Comparison of ENCODE assay signal across 8 cellular contexts in genomic region chr19:2944775-2945574, GRCh38. TPM values are rescaled to one million over a fixed set of nuclear protein-coding genes. Genes with fewer than 3 reads are reported as not detected.
A peak's percentile ranks its signal among the peaks of the same experiment; 100 is the strongest.
DNase-seq lines count a peak whose midpoint lies in the region; ATAC-seq, FAIRE-seq and TF ChIP-seq lines count a peak whose summit lies in the region.

TSS of gene ZNF77 (minus strand) at chr19:2944971. CDS start at chr19:2944840, 131 bp downstream.

- H3K36me3 ChIP-seq in keratinocyte (ENCODE audit: control insufficient read depth in 2 of 2, extremely low read depth in 1 of 2, insufficient read depth in 2 of 2, low read length in 2 of 2), result peaks cover 0 to 2% of the 10 kb centered on the region in 2 experiments

- TF ChIP-seq CTCF in AG09319 (IDR thresholded peaks at IDR 0.05; ENCODE audit: low read depth, low read length), result no peak
- no peak for TF ChIP-seq CTCF in chondrocyte (IDR thresholded peaks at IDR 0.05)
- peak in 1 of 3 experiments; percentile 3 for TF ChIP-seq CTCF in keratinocyte (optimal IDR thresholded peaks at IDR 0.05 in 1 of 3, IDR thresholded peaks at IDR 0.05 in 1 of 3, conservative IDR thresholded peaks at IDR 0.05 in 1 of 3; ENCODE audit: extremely low read depth in 1 of 3, insufficient read depth in 2 of 3, low read length in 3 of 3)

- peak within 1 kb of the TSS; percentile 98 for H3K27ac Mint-ChIP-seq in chondrocyte (ENCODE audit: unreplicated experiment)

- peak within 1 kb of the TSS; percentile 96 for H3K4me3 Mint-ChIP-seq in chondrocyte (ENCODE audit: unreplicated experiment)

- H3K36me3 Mint-ChIP-seq in chondrocyte (ENCODE audit: low read depth), result no peaks in the 10 kb centered on the region

- FAIRE-seq in keratinocyte (lab: Jason Lieb, UNC), result peak; percentile 96

- H3K4me2 ChIP-seq in keratinocyte (ENCODE audit: control insufficient read depth, extremely low read depth, insufficient read depth, low read depth, low read length), result peak within 1 kb of the TSS; percentile 92

- H3K9me3 ChIP-seq in keratinocyte (ENCODE audit: control insufficient read depth, low read depth, low read length), result no peaks in the 10 kb centered on the region

- dilution Hi-C loops in keratinocyte (cut with MboI; ENCODE audit: extremely low pct_ligation_motif_present, low sequenced_read_pairs), result no loop called here

- no peaks in the 10 kb centered on the region for H3K27me3 Mint-ChIP-seq in chondrocyte (ENCODE audit: low read depth)

- no peaks in the 10 kb centered on the region for H3K9me1 ChIP-seq in keratinocyte (ENCODE audit: control insufficient read depth, extremely low read depth, insufficient read depth, low read length)

- no peaks in the 10 kb centered on the region for H3K27me3 ChIP-seq in keratinocyte (ENCODE audit: control insufficient read depth, extremely low read depth, insufficient read depth, low read length)

- peak within 1 kb of the TSS; percentile 55 for H3K27ac ChIP-seq in keratinocyte (ENCODE audit: control insufficient read depth, insufficient read depth, low read length)

- H3K4me3 ChIP-seq in keratinocyte (ENCODE audit: control insufficient read depth in 2 of 3, extremely low read depth in 1 of 3, insufficient read depth in 2 of 3, low read depth in 1 of 3, low read length in 3 of 3), result peak within 1 kb of the TSS; percentile 60 to 88 (median 77)

- H2AFZ ChIP-seq in keratinocyte (ENCODE audit: control insufficient read depth, low read length), result peak within 1 kb of the TSS; percentile 78

- H3K79me2 ChIP-seq in keratinocyte (ENCODE audit: control insufficient read depth, insufficient read depth, low read length), result peaks cover 25% of the 10 kb centered on the region

- peak within 1 kb of the TSS; percentile 85 for H3K9ac ChIP-seq in keratinocyte (ENCODE audit: control insufficient read depth, extremely low read depth, insufficient read depth, low read length)

- peaks cover 41% of the 10 kb centered on the region for H3K4me1 Mint-ChIP-seq in chondrocyte (ENCODE audit: low read depth)

- H3K4me1 ChIP-seq in keratinocyte (ENCODE audit: control insufficient read depth, extremely low read depth, insufficient read depth, low read length), result peaks cover 8% of the 10 kb centered on the region

- peak; percentile 99 for DNase-seq in AG09319 (ENCODE audit: extremely low read depth, low read depth)
- peak; percentile 99 to 100 for DNase-seq in NCI-H446 (lab: John Stamatoyannopoulos, UW)
- DNase-seq in activated CD4-positive, alpha-beta T cell treated with anti-CD3 and anti-CD28 coated beads for 1 hour, result peak; percentile 98
- DNase-seq in chondrocyte (ENCODE audit: low spot score), result peak; percentile 99
- DNase-seq in keratinocyte (ENCODE audit: low read depth, low spot score), result peak; percentile 98
- peak; percentile 97 to 99 (median 98) for DNase-seq in stimulated activated CD4-positive, alpha-beta T cell treated with anti-CD3 and anti-CD28 coated beads, Interleukin-12 subunit alpha, Interleukin-12 subunit beta, amount 100 ng/mL, for 48 hours (ENCODE audit: low read depth in 2 of 3, low spot score in 1 of 3)

- ATAC-seq in GM19025 (IDR thresholded peaks at IDR 0.05; ENCODE audit: low read depth, unreplicated experiment) (peak; percentile 95), HG03280 (IDR thresholded peaks at IDR 0.05; ENCODE audit: unreplicated experiment) (peak; percentile 97)

- H3K9me3 Mint-ChIP-seq in chondrocyte (ENCODE audit: low read depth), result no peaks in the 10 kb centered on the region

- no peaks in the 10 kb centered on the region for H4K20me1 ChIP-seq in keratinocyte (ENCODE audit: control insufficient read depth, extremely low read depth, insufficient read depth, low read length)

RNA-seq across cellular contexts. Expression of gene ZNF77, which starts in this region (rescaled TPM):
- total RNA-seq in chondrocyte, result 2.9 to 4.1 TPM (median 3.6 TPM) in 3 replicates
- 4.7 to 6.0 TPM (median 5.2 TPM) in 3 replicates for polyA plus RNA-seq in keratinocyte
- 4.2 TPM for polyA plus RNA-seq in keratinocyte (2011; ENCODE audit: low read depth)
- polyA plus RNA-seq in keratinocyte (2011; cell fraction: cytosol; rRNA removed), result 2.6 and 4.2 TPM in 2 replicates
- polyA plus RNA-seq in keratinocyte (2011; cell fraction: nucleus; rRNA removed), result 9.4 and 10.1 TPM in 2 replicates
- polyA plus RNA-seq in keratinocyte (2012; ENCODE audit: low replicate concordance), result 2.3 and 4.3 TPM in 2 replicates
- 2.6 to 5.5 TPM (median 5.2 TPM) in 3 replicates for polyA minus RNA-seq in keratinocyte
- polyA minus RNA-seq in keratinocyte (2011; cell fraction: cytosol; rRNA and poly(A)+ RNA removed), result 3.5 TPM
- 2.7 and 5.6 TPM in 2 replicates for polyA minus RNA-seq in keratinocyte (2011; cell fraction: nucleus; rRNA and poly(A)+ RNA removed)

Comparison
In these comparisons a context has a peak if more than half of its experiments do, and no peak if none do; other contexts are left out.
1. Peak in every context shown above with its lines: DNase-seq, ATAC-seq, H3K4me3 ChIP-seq and H3K27ac ChIP-seq.